Comparison of ENCODE assay signal across 8 cellular contexts in genomic region chr12:93742086-93742934, GRCh38.
DNase-seq lines count a peak whose midpoint lies in the region; ATAC-seq and TF ChIP-seq lines count a peak whose summit lies in the region.

No MANE protein-coding gene starts in this region.

- peaks cover 30% of the 10 kb centered on the region for H3K4me1 Mint-ChIP-seq in activated naive CD8-positive, alpha-beta T cell treated with anti-CD3 and anti-CD28 coated beads, Interleukin-2, amount 10 ng/mL, durations not matched to agents 7 days and 5 days

- peaks cover 4% of the 10 kb centered on the region for H3K36me3 Mint-ChIP-seq in activated naive CD8-positive, alpha-beta T cell treated with anti-CD3 and anti-CD28 coated beads, Interleukin-2, amount 10 ng/mL, durations not matched to agents 7 days and 5 days

- TF ChIP-seq EP300 in Ishikawa (IDR thresholded peaks at IDR 0.05; ENCODE audit: borderline replicate concordance) = no peak

- peak overlapping the region; percentile 88 for H3K27ac Mint-ChIP-seq in activated naive CD8-positive, alpha-beta T cell treated with anti-CD3 and anti-CD28 coated beads, Interleukin-2, amount 10 ng/mL, durations not matched to agents 7 days and 5 days

- DNase-seq in DMS153 treated with DMSO at 0.1 percent for 48 hours (lab: John Stamatoyannopoulos, UW; ENCODE audit: unreplicated experiment) = peak; percentile 68
- peak; percentile 92 for DNase-seq in SK-N-DZ (ENCODE audit: low spot score)
- peak; percentile 80 for DNase-seq in activated naive CD8-positive, alpha-beta T cell treated with anti-CD3 and anti-CD28 coated beads, Interleukin-2, amount 10 ng/mL, durations not matched to agents 7 days and 5 days
- peak; percentile 88 for DNase-seq in Right ventricle myocardium inferior (ENCODE audit: missing footprints)
- peak; percentile 93 for DNase-seq in osteoblast (ENCODE audit: insufficient read length, low spot score, missing footprints)
- peak; percentile 82 for DNase-seq in thyroid gland

- H3K4me3 ChIP-seq in osteoblast (ENCODE audit: insufficient read depth, low read length) = peak overlapping the region; percentile 77
- H3K4me3 ChIP-seq in thyroid gland (replicated peaks in 1 of 3) = peak overlapping the region in 2 of 3 donors; percentile 39 to 41

- peaks cover 4% of the 10 kb centered on the region for H3K79me2 ChIP-seq in osteoblast (ENCODE audit: insufficient read depth, low read length)

- H3K36me3 ChIP-seq in osteoblast (ENCODE audit: insufficient read depth, low read length) = no peaks in the 10 kb centered on the region
- no peaks in the 10 kb centered on the region for H3K36me3 ChIP-seq in thyroid gland

- TF ChIP-seq CTCF in osteoblast (IDR thresholded peaks at IDR 0.05; ENCODE audit: extremely low read depth, low read depth, low read length) = peak; percentile 33
- TF ChIP-seq CTCF in thyroid gland (IDR thresholded peaks at IDR 0.05) = peak in 4 of 6 experiments; percentile 29 to 51 (median 38)

- peak overlapping the region; percentile 95 for H3K4me2 ChIP-seq in osteoblast (ENCODE audit: insufficient read depth, low read length)

- H2AFZ ChIP-seq in osteoblast (ENCODE audit: low read length) = peak overlapping the region; percentile 73

- H3K9me3 Mint-ChIP-seq in activated naive CD8-positive, alpha-beta T cell treated with anti-CD3 and anti-CD28 coated beads, Interleukin-2, amount 10 ng/mL, durations not matched to agents 7 days and 5 days = no peaks in the 10 kb centered on the region

- H3K27ac ChIP-seq in osteoblast (ENCODE audit: low read depth, low read length) = peak overlapping the region; percentile 90
- H3K27ac ChIP-seq in thyroid gland = peak overlapping the region; percentile 90 to 98 (median 93)

- TF ChIP-seq RAD21 in Ishikawa (IDR thresholded peaks at IDR 0.05; ENCODE audit: low read depth) = peak; percentile 16; the same call in 1 of the 2 replicates

- H3K27me3 ChIP-seq in osteoblast (ENCODE audit: insufficient read depth, low read length) (no peaks in the 10 kb centered on the region), thyroid gland (no peaks in the 10 kb centered on the region)

- H3K4me3 Mint-ChIP-seq in activated naive CD8-positive, alpha-beta T cell treated with anti-CD3 and anti-CD28 coated beads, Interleukin-2, amount 10 ng/mL, durations not matched to agents 7 days and 5 days = peak overlapping the region; percentile 90

- H3K27me3 Mint-ChIP-seq in activated naive CD8-positive, alpha-beta T cell treated with anti-CD3 and anti-CD28 coated beads, Interleukin-2, amount 10 ng/mL, durations not matched to agents 7 days and 5 days = no peaks in the 10 kb centered on the region

- intact Hi-C loops in Right ventricle myocardium inferior (cut with DNase I) = loop anchor here (1.0 to 5.0 kb wide), 3 partner anchors 66 to 171 kb away; partner anchors contain the start of gene CRADD
- intact Hi-C loops in thyroid gland (cut with DNase I) = loop anchor here (5.0 kb wide), 1 partner anchor 170 kb away; the partner anchor contains the start of gene SOCS2

- 0% methylated on average over 27 to 30 of the region's 45 CpGs for WGBS in thyroid gland, 2 donors

- peak; percentile 23 to 75 for TF ChIP-seq POLR2A in thyroid gland (IDR thresholded peaks at IDR 0.05)

- no peaks in the 10 kb centered on the region for H3K9me3 ChIP-seq in osteoblast (ENCODE audit: low read depth, low read length)
- no peaks in the 10 kb centered on the region for H3K9me3 ChIP-seq in thyroid gland

- peaks cover 35% of the 10 kb centered on the region for H3K4me1 ChIP-seq in osteoblast (ENCODE audit: insufficient read depth, low read length)
- H3K4me1 ChIP-seq in thyroid gland = peaks cover 18 to 27% of the 10 kb centered on the region in 2 donors

- POLR2A ChIA-PET in activated naive CD8-positive, alpha-beta T cell treated with anti-CD3 and anti-CD28 coated beads, Interleukin-2, amount 10 ng/mL, durations not matched to agents 7 days and 5 days (lab: Charles Lee) = interaction anchor here (0.6 to 1.6 kb wide), 7 partner anchors 24 to 359 kb away, joined by 3 to 10 read pairs (median 3); no protein-coding TSS in a partner anchor

- ATAC-seq in GM21619 (IDR thresholded peaks at IDR 0.05; ENCODE audit: unreplicated experiment) = peak; percentile 91
- peak; percentile 95 for ATAC-seq in activated naive CD8-positive, alpha-beta T cell treated with anti-CD3 and anti-CD28 coated beads, Interleukin-2, amount 10 ng/mL, durations not matched to agents 7 days and 5 days (ENCODE audit: low read depth)
- ATAC-seq in Right ventricle myocardium inferior = peak; percentile 92

- no peaks in the 10 kb centered on the region for H4K20me1 ChIP-seq in osteoblast (ENCODE audit: insufficient read depth, low read length)

TF ChIP-seq in Ishikawa, 13 proteins besides CTCF, POLR2A, EP300 and RAD21:
- TF ChIP-seq CREB1 (IDR thresholded peaks at IDR 0.05; ENCODE audit: low read depth) (no peak), EGR1 (IDR thresholded peaks at IDR 0.05) (peak; percentile 48; the same call in 1 of the 2 replicates), NFIC (IDR thresholded peaks at IDR 0.05) (no peak), ZBTB7A (IDR thresholded peaks at IDR 0.05; ENCODE audit: low read depth) (no peak), FOXM1 (IDR thresholded peaks at IDR 0.05; ENCODE audit: borderline replicate concordance, low read depth) (no peak), TEAD4 (IDR thresholded peaks at IDR 0.05) (no peak), TCF12 (IDR thresholded peaks at IDR 0.05; ENCODE audit: low read depth) (no peak), CEBPB (IDR thresholded peaks at IDR 0.05) (no peak)
TF ChIP-seq in Ishikawa: peak in this region for 1.

Comparison
In these comparisons a context has a peak if more than half of its experiments do, and no peak if none do; other contexts are left out.
1. Peak in every context shown above with its lines: DNase-seq, ATAC-seq, H3K4me3 ChIP-seq and H3K27ac ChIP-seq.